ENCODE assay signal across 30 cellular contexts in the genomic region with DNA sequence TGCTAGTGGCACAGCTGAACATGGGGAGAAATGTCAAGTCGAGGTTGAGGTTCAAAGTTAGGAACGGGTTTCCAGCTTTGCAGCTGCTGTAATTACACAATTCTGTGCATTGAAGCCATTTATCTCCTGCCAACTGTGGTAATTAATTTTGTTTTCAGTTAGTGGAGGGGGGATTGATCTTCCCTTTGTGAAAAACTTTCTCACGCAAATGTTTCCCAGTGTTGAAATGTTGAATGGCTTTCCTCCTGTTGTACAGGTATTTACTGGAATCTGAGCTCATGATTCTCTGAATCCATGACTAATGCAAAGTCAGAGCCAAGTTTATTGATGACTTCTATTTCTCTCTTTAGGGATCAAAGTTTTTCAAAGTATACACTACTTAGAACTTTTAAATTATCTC.
"Had no signal": no experiment of that assay in that cellular context is flagged by ENCODE, and none has a peak within 500 bp of the region (broad histone marks: within the 10 kb centered on the region; RNA-seq: fewer than 3 reads in every experiment).

No MANE protein-coding gene starts in this region.

- H3K36me3 Mint-ChIP-seq: activated naive CD4-positive, alpha-beta T cell treated with anti-CD3 and anti-CD28 coated beads, Interleukin-2, amount 10 ng/mL, durations not matched to agents 7 days and 5 days; activated naive CD8-positive, alpha-beta T cell treated with anti-CD3 and anti-CD28 coated beads, Interleukin-2, amount 10 ng/mL, durations not matched to agents 7 days and 5 days; brain had no signal

- H3K9me3 Mint-ChIP-seq: nephron progenitor cell had no signal

- H3K27me3 ChIP-seq: ascending aorta, left lung, ovary, right atrium auricular region, tibial nerve had no signal

- H3K9me3 ChIP-seq: ascending aorta, ovary, psoas muscle, right atrium auricular region had no signal

- H3K27ac ChIP-seq: ascending aorta, left lung, ovary, psoas muscle, right atrium auricular region, tibial nerve, VCaP had no signal

- H3K4me3 Mint-ChIP-seq: activated naive CD4-positive, alpha-beta T cell treated with anti-CD3 and anti-CD28 coated beads, Interleukin-2, amount 10 ng/mL, durations not matched to agents 7 days and 5 days; activated naive CD8-positive, alpha-beta T cell treated with anti-CD3 and anti-CD28 coated beads, Interleukin-2, amount 10 ng/mL, durations not matched to agents 7 days and 5 days; activated T-helper 1 cell treated with anti-CD3 and anti-CD28 coated beads, Interleukin-12 subunit alpha, Interleukin-12 subunit beta, Interleukin-2, Interleukin-4 antibody, amounts not matched to agents 30 ng/mL and 10 ng/mL and 1 ng/mL, durations not matched to agents 14 hours and 24 hours and 36 hours; brain; immature natural killer cell; naive B cell; nephron progenitor cell; T-helper 1 cell treated with Interleukin-12 subunit alpha and Interleukin-12 subunit beta and Interleukin-4 antibody, amounts not matched to agents 30 μg/mL and 1 μg/mL, for 36 hours had no signal

- FAIRE-seq: endothelial cell of umbilical vein, TTC549, urothelium cell line had no signal

- H3K4me1 ChIP-seq: ascending aorta, left lung, psoas muscle, right atrium auricular region, tibial nerve had no signal

- DNase-seq: activated CD4-positive, alpha-beta T cell treated with anti-CD3 and anti-CD28 coated beads for 4 hours; activated CD4-positive, alpha-beta T cell treated with anti-CD3 and anti-CD28 coated beads, Interleukin-2, amount 50 U/mL, for 48 hours; activated CD8-positive, alpha-beta memory T cell treated with anti-CD3 and anti-CD28 coated beads for 24 hours; activated effector memory CD4-positive, alpha-beta T cell treated with anti-CD3 and anti-CD28 coated beads, Interleukin-2, amount 50 U/mL, for 16 hours; activated naive CD4-positive, alpha-beta T cell treated with anti-CD3 and anti-CD28 coated beads, Interleukin-2, amount 10 ng/mL, durations not matched to agents 7 days and 5 days; activated naive CD8-positive, alpha-beta T cell treated with anti-CD3 and anti-CD28 coated beads, Interleukin-2, amount 10 ng/mL, durations not matched to agents 7 days and 5 days; central memory CD4-positive, alpha-beta T cell; head of caudate nucleus; hypothalamus; immature natural killer cell; left lung; naive B cell; nephron progenitor cell; ovary; psoas muscle; stimulated activated CD4-positive, alpha-beta T cell treated with anti-CD3 and anti-CD28 coated beads, Interleukin-15, amount 100 ng/mL, for 24 hours; stimulated activated naive CD4-positive, alpha-beta T cell; SW 1271; T-helper 9 cell had no signal

- ATAC-seq: left lung, psoas muscle had no signal

- H3K4me1 Mint-ChIP-seq: activated naive CD4-positive, alpha-beta T cell treated with anti-CD3 and anti-CD28 coated beads, Interleukin-2, amount 10 ng/mL, durations not matched to agents 7 days and 5 days; activated naive CD8-positive, alpha-beta T cell treated with anti-CD3 and anti-CD28 coated beads, Interleukin-2, amount 10 ng/mL, durations not matched to agents 7 days and 5 days; brain; immature natural killer cell; naive B cell had no signal

- H3K27ac Mint-ChIP-seq: activated naive CD4-positive, alpha-beta T cell treated with anti-CD3 and anti-CD28 coated beads, Interleukin-2, amount 10 ng/mL, durations not matched to agents 7 days and 5 days; activated naive CD8-positive, alpha-beta T cell treated with anti-CD3 and anti-CD28 coated beads, Interleukin-2, amount 10 ng/mL, durations not matched to agents 7 days and 5 days; activated T-helper 1 cell treated with anti-CD3 and anti-CD28 coated beads, Interleukin-12 subunit alpha, Interleukin-12 subunit beta, Interleukin-2, Interleukin-4 antibody, amounts not matched to agents 30 ng/mL and 10 ng/mL and 1 ng/mL, durations not matched to agents 14 hours and 24 hours and 36 hours; immature natural killer cell; naive B cell; nephron progenitor cell; T-helper 1 cell treated with Interleukin-12 subunit alpha and Interleukin-12 subunit beta and Interleukin-4 antibody, amounts not matched to agents 30 μg/mL and 1 μg/mL, for 36 hours had no signal

- H3K27me3 Mint-ChIP-seq: activated naive CD4-positive, alpha-beta T cell treated with anti-CD3 and anti-CD28 coated beads, Interleukin-2, amount 10 ng/mL, durations not matched to agents 7 days and 5 days; activated naive CD8-positive, alpha-beta T cell treated with anti-CD3 and anti-CD28 coated beads, Interleukin-2, amount 10 ng/mL, durations not matched to agents 7 days and 5 days; naive B cell had no signal

- H3K36me3 ChIP-seq: ascending aorta, left lung, ovary, right atrium auricular region, tibial nerve had no signal

- H3K4me3 ChIP-seq: ascending aorta, left lung, lung, ovary, psoas muscle, right atrium auricular region, tibial nerve had no signal
